In genomic region chr4:75144475-75144874, GRCh38 we compare ENCODE assay signal across 6 cellular contexts.
"Had no signal": no experiment of that assay in that cellular context is flagged by ENCODE, and none has a peak within 500 bp of the region (broad histone marks: within the 10 kb centered on the region; RNA-seq: fewer than 3 reads in every experiment).

No MANE protein-coding gene starts in this region.

- H3K4me3 ChIP-seq: GM23248 had no signal

- H3K27ac ChIP-seq: GM23248 had no signal

- H3K9me3 Mint-ChIP-seq: H9 had no signal

- DNase-seq: GM23248, H9, HCEC 1CT, KBM-7 had no signal

- H3K9ac ChIP-seq: GM23248 had no signal

- H3K27ac Mint-ChIP-seq: H9 had no signal

- ATAC-seq: HepG2 had no signal

- H3K4me3 Mint-ChIP-seq: H9, IgD-negative memory B cell had no signal

- H3K36me3 Mint-ChIP-seq: IgD-negative memory B cell had no signal
